42 cellular contexts compared by ENCODE assay signal in genomic region chr20:63301671-63302070, GRCh38. TPM values are rescaled to one million over a fixed set of nuclear protein-coding genes. Genes with fewer than 3 reads are reported as not detected.
"Had no signal": no experiment of that assay in that cellular context is flagged by ENCODE, and none has a peak within 500 bp of the region (broad histone marks: within the 10 kb centered on the region; RNA-seq: fewer than 3 reads in every experiment).

No MANE protein-coding gene starts in this region.

- H3K4me3 Mint-ChIP-seq: activated naive CD4-positive, alpha-beta T cell treated with anti-CD3 and anti-CD28 coated beads for 36 hours; activated naive CD4-positive, alpha-beta T cell treated with anti-CD3 and anti-CD28 coated beads, Interleukin-2, amount 10 ng/mL, durations not matched to agents 7 days and 5 days; activated naive CD4-positive, alpha-beta T cell treated with anti-CD3 and anti-CD28 coated beads, Interleukin-2, amount 50 U/mL, for 24 hours; activated naive CD8-positive, alpha-beta T cell; activated naive CD8-positive, alpha-beta T cell treated with anti-CD3 and anti-CD28 coated beads for 36 hours; activated naive CD8-positive, alpha-beta T cell treated with anti-CD3 and anti-CD28 coated beads, Interleukin-2, amount 10 ng/mL, durations not matched to agents 7 days and 5 days; activated naive CD8-positive, alpha-beta T cell treated with anti-CD3 and anti-CD28 coated beads, Interleukin-2, amount 50 U/mL, for 24 hours; activated T-cell treated with anti-CD3 and anti-CD28 coated beads, Interleukin-2, amount 50 U/mL, for 4 hours; activated T-cell treated with anti-CD3 and anti-CD28 coated beads, Interleukin-2, amount 50 U/mL, for 72 hours; activated T-helper 1 cell treated with anti-CD3 and anti-CD28 coated beads, Interleukin-12 subunit alpha, Interleukin-12 subunit beta, Interleukin-2, Interleukin-4 antibody, amounts not matched to agents 30 ng/mL and 10 ng/mL and 1 ng/mL, durations not matched to agents 14 hours and 24 hours and 36 hours; activated T-helper 17 cell treated with anti-CD3 and anti-CD28 coated beads, Interleukin-2, amount 50 U/mL, for 72 hours; brain; central memory CD8-positive, alpha-beta T cell had no signal

- H3K9me3 ChIP-seq: adrenal gland, ascending aorta, body of pancreas had no signal

- H3K4me1 Mint-ChIP-seq: activated naive CD4-positive, alpha-beta T cell treated with anti-CD3 and anti-CD28 coated beads, Interleukin-2, amount 10 ng/mL, durations not matched to agents 7 days and 5 days; activated naive CD4-positive, alpha-beta T cell treated with anti-CD3 and anti-CD28 coated beads, Interleukin-2, amount 50 U/mL, for 24 hours; activated naive CD8-positive, alpha-beta T cell treated with anti-CD3 and anti-CD28 coated beads for 36 hours; activated naive CD8-positive, alpha-beta T cell treated with anti-CD3 and anti-CD28 coated beads, Interleukin-2, amount 10 ng/mL, durations not matched to agents 7 days and 5 days; activated naive CD8-positive, alpha-beta T cell treated with anti-CD3 and anti-CD28 coated beads, Interleukin-2, amount 50 U/mL, for 24 hours; activated T-helper 17 cell treated with anti-CD3 and anti-CD28 coated beads, Interleukin-2, amount 50 U/mL, for 72 hours; central memory CD8-positive, alpha-beta T cell had no signal

- FAIRE-seq: astrocyte, bronchial epithelial cell, colon had no signal

- H3K27ac Mint-ChIP-seq: activated naive CD4-positive, alpha-beta T cell treated with anti-CD3 and anti-CD28 coated beads for 36 hours; activated naive CD4-positive, alpha-beta T cell treated with anti-CD3 and anti-CD28 coated beads, Interleukin-2, amount 10 ng/mL, durations not matched to agents 7 days and 5 days; activated naive CD4-positive, alpha-beta T cell treated with anti-CD3 and anti-CD28 coated beads, Interleukin-2, amount 50 U/mL, for 24 hours; activated naive CD4-positive, alpha-beta T cell treated with anti-CD3 and anti-CD28 coated beads, Interleukin-2, amount 50 U/mL, for 72 hours; activated naive CD8-positive, alpha-beta T cell; activated naive CD8-positive, alpha-beta T cell treated with anti-CD3 and anti-CD28 coated beads for 36 hours; activated naive CD8-positive, alpha-beta T cell treated with anti-CD3 and anti-CD28 coated beads, Interleukin-2, amount 10 ng/mL, durations not matched to agents 7 days and 5 days; activated naive CD8-positive, alpha-beta T cell treated with anti-CD3 and anti-CD28 coated beads, Interleukin-2, amount 50 U/mL, for 24 hours; activated T-cell treated with anti-CD3 and anti-CD28 coated beads, Interleukin-2, amount 50 U/mL, for 72 hours; activated T-helper 1 cell treated with anti-CD3 and anti-CD28 coated beads, Interleukin-12 subunit alpha, Interleukin-12 subunit beta, Interleukin-2, Interleukin-4 antibody, amounts not matched to agents 30 ng/mL and 10 ng/mL and 1 ng/mL, durations not matched to agents 14 hours and 24 hours and 36 hours; activated T-helper 17 cell treated with anti-CD3 and anti-CD28 coated beads, Interleukin-2, amount 50 U/mL, for 72 hours; activated T-helper 2 cell treated with anti-CD3 and anti-CD28 coated beads, Interferon-gamma antibody, Interleukin-2, Interleukin-4, amounts not matched to agents 10 μg/mL and 5 μg/mL and 100 μg/mL, durations not matched to agents 14 hours and 24 hours and 36 hours had no signal

- H3K27ac ChIP-seq: adrenal gland, ascending aorta, body of pancreas, brain microvascular endothelial cell, breast epithelium, cardiac muscle cell had no signal

- ATAC-seq: activated naive CD4-positive, alpha-beta T cell treated with anti-CD3 and anti-CD28 coated beads, Interleukin-2, amount 50 U/mL, for 72 hours; activated naive CD8-positive, alpha-beta T cell treated with anti-CD3 and anti-CD28 coated beads, Interleukin-2, amount 50 U/mL, for 24 hours; activated T-cell treated with anti-CD3 and anti-CD28 coated beads, Interleukin-2, amount 50 U/mL, for 4 hours; activated T-cell treated with anti-CD3 and anti-CD28 coated beads, Interleukin-2, amount 50 U/mL, for 72 hours; activated T-helper 17 cell treated with anti-CD3 and anti-CD28 coated beads, Interleukin-2, amount 50 U/mL, for 72 hours; body of pancreas had no signal

- DNase-seq: activated effector memory CD4-positive, alpha-beta T cell treated with anti-CD3 and anti-CD28 coated beads, Interleukin-2, amount 50 U/mL, for 16 hours; activated effector memory CD4-positive, alpha-beta T cell treated with Interleukin-2 at 50 U/mL for 16 hours; activated gamma-delta T cell; activated gamma-delta T cell treated with Interleukin-2 at 50 U/mL for 16 hours; activated naive CD4-positive, alpha-beta T cell; activated naive CD4-positive, alpha-beta T cell treated with anti-CD3 and anti-CD28 coated beads for 36 hours; activated naive CD4-positive, alpha-beta T cell treated with anti-CD3 and anti-CD28 coated beads, Interleukin-2, amount 10 ng/mL, durations not matched to agents 7 days and 5 days; activated naive CD4-positive, alpha-beta T cell treated with anti-CD3 and anti-CD28 coated beads, Interleukin-2, amount 50 U/mL, for 16 hours; activated naive CD4-positive, alpha-beta T cell treated with Interleukin-2 at 50 U/mL for 16 hours; activated naive CD8-positive, alpha-beta T cell treated with anti-CD3 and anti-CD28 coated beads for 36 hours; activated naive CD8-positive, alpha-beta T cell treated with anti-CD3 and anti-CD28 coated beads, Interleukin-2, amount 10 ng/mL, durations not matched to agents 7 days and 5 days; activated naive CD8-positive, alpha-beta T cell treated with anti-CD3 and anti-CD28 coated beads, Interleukin-2, amount 50 U/mL, for 24 hours; activated T-cell treated with anti-CD3 and anti-CD28 coated beads, Interleukin-2, amount 50 U/mL, for 4 hours; activated T-cell treated with anti-CD3 and anti-CD28 coated beads, Interleukin-2, amount 50 U/mL, for 48 hours; activated T-cell treated with anti-CD3 and anti-CD28 coated beads, Interleukin-2, amount 50 U/mL, for 72 hours; adrenal gland; amniotic stem cell; amygdala; anterior cingulate cortex; aorta; body of pancreas; brain microvascular endothelial cell; caudate nucleus; central memory CD4-positive, alpha-beta T cell; cerebellar nuclear complex had no signal

- H3K27me3 ChIP-seq: brain microvascular endothelial cell had no signal

- H3K36me3 Mint-ChIP-seq: activated naive CD4-positive, alpha-beta T cell treated with anti-CD3 and anti-CD28 coated beads, Interleukin-2, amount 10 ng/mL, durations not matched to agents 7 days and 5 days; activated naive CD8-positive, alpha-beta T cell treated with anti-CD3 and anti-CD28 coated beads for 36 hours; activated naive CD8-positive, alpha-beta T cell treated with anti-CD3 and anti-CD28 coated beads, Interleukin-2, amount 10 ng/mL, durations not matched to agents 7 days and 5 days; brain had no signal

- H3K4me1 ChIP-seq: adrenal gland, ascending aorta, body of pancreas, breast epithelium had no signal

- H3K9me3 Mint-ChIP-seq: activated naive CD4-positive, alpha-beta T cell treated with anti-CD3 and anti-CD28 coated beads, Interleukin-2, amount 10 ng/mL, durations not matched to agents 7 days and 5 days; activated naive CD8-positive, alpha-beta T cell treated with anti-CD3 and anti-CD28 coated beads, Interleukin-2, amount 10 ng/mL, durations not matched to agents 7 days and 5 days had no signal

- H3K36me3 ChIP-seq: adrenal gland, ascending aorta, brain microvascular endothelial cell, breast epithelium, cardiac muscle cell had no signal

- H3K4me3 ChIP-seq: adrenal gland, ascending aorta, body of pancreas, breast epithelium, cardiac muscle cell had no signal

RNA-seq across cellular contexts. Expression of gene COL20A1, which starts 8.7 kb away (rescaled TPM):
- total RNA-seq: activated T-cell treated with anti-CD3 and anti-CD28 coated beads, Interleukin-2, amount 50 U/mL, for 4 hours; activated T-helper 1 cell treated with anti-CD3 and anti-CD28 coated beads, Interleukin-12 subunit alpha, Interleukin-12 subunit beta, Interleukin-2, Interleukin-4 antibody, amounts not matched to agents 30 ng/mL and 10 ng/mL and 1 ng/mL, durations not matched to agents 14 hours and 24 hours and 36 hours; activated T-helper 2 cell treated with anti-CD3 and anti-CD28 coated beads, Interferon-gamma antibody, Interleukin-2, Interleukin-4, amounts not matched to agents 10 μg/mL and 5 μg/mL and 100 μg/mL, durations not matched to agents 14 hours and 24 hours and 36 hours; ascending aorta; body of pancreas; breast epithelium; bronchial epithelial cell; cardiac muscle cell; chondrocyte had no signal
- polyA plus RNA-seq: adipose tissue had no signal

RNA-seq across cellular contexts. Expression of gene NKAIN4, which starts 47.4 kb away (rescaled TPM):
- total RNA-seq: activated naive CD4-positive, alpha-beta T cell treated with anti-CD3 and anti-CD28 coated beads for 36 hours; activated naive CD4-positive, alpha-beta T cell treated with anti-CD3 and anti-CD28 coated beads, Interleukin-2, amount 50 U/mL, for 72 hours; activated naive CD8-positive, alpha-beta T cell treated with anti-CD3 and anti-CD28 coated beads for 36 hours; activated naive CD8-positive, alpha-beta T cell treated with anti-CD3 and anti-CD28 coated beads, Interleukin-2, amount 10 ng/mL, durations not matched to agents 7 days and 5 days; activated T-cell treated with anti-CD3 and anti-CD28 coated beads, Interleukin-2, amount 50 U/mL, for 4 hours; activated T-cell treated with anti-CD3 and anti-CD28 coated beads, Interleukin-2, amount 50 U/mL, for 72 hours; activated T-helper 1 cell treated with anti-CD3 and anti-CD28 coated beads, Interleukin-12 subunit alpha, Interleukin-12 subunit beta, Interleukin-2, Interleukin-4 antibody, amounts not matched to agents 30 ng/mL and 10 ng/mL and 1 ng/mL, durations not matched to agents 14 hours and 24 hours and 36 hours; activated T-helper 17 cell treated with anti-CD3 and anti-CD28 coated beads, Interleukin-2, amount 50 U/mL, for 72 hours; activated T-helper 2 cell treated with anti-CD3 and anti-CD28 coated beads, Interferon-gamma antibody, Interleukin-2, Interleukin-4, amounts not matched to agents 10 μg/mL and 5 μg/mL and 100 μg/mL, durations not matched to agents 14 hours and 24 hours and 36 hours; aorta; ascending aorta; body of pancreas; breast epithelium; cardiac muscle cell; cardiac septum had no signal
- polyA plus RNA-seq: aorta, cardiac muscle cell had no signal

RNA-seq across cellular contexts. Expression of gene CHRNA4, which starts 59.5 kb away (rescaled TPM):
- total RNA-seq: activated naive CD4-positive, alpha-beta T cell treated with anti-CD3 and anti-CD28 coated beads for 36 hours; activated naive CD4-positive, alpha-beta T cell treated with anti-CD3 and anti-CD28 coated beads, Interleukin-2, amount 50 U/mL, for 72 hours; activated naive CD8-positive, alpha-beta T cell treated with anti-CD3 and anti-CD28 coated beads for 36 hours; activated naive CD8-positive, alpha-beta T cell treated with anti-CD3 and anti-CD28 coated beads, Interleukin-2, amount 10 ng/mL, durations not matched to agents 7 days and 5 days; activated T-cell treated with anti-CD3 and anti-CD28 coated beads, Interleukin-2, amount 50 U/mL, for 4 hours; activated T-cell treated with anti-CD3 and anti-CD28 coated beads, Interleukin-2, amount 50 U/mL, for 72 hours; activated T-helper 1 cell treated with anti-CD3 and anti-CD28 coated beads, Interleukin-12 subunit alpha, Interleukin-12 subunit beta, Interleukin-2, Interleukin-4 antibody, amounts not matched to agents 30 ng/mL and 10 ng/mL and 1 ng/mL, durations not matched to agents 14 hours and 24 hours and 36 hours; activated T-helper 17 cell treated with anti-CD3 and anti-CD28 coated beads, Interleukin-2, amount 50 U/mL, for 72 hours; activated T-helper 2 cell treated with anti-CD3 and anti-CD28 coated beads, Interferon-gamma antibody, Interleukin-2, Interleukin-4, amounts not matched to agents 10 μg/mL and 5 μg/mL and 100 μg/mL, durations not matched to agents 14 hours and 24 hours and 36 hours; aorta; ascending aorta; body of pancreas; breast epithelium; bronchial epithelial cell; chondrocyte had no signal
- polyA plus RNA-seq: adipose tissue, aorta, cardiac muscle cell had no signal
